Comparison of ENCODE assay signal across 7 cellular contexts in genomic region chr1:223363856-223364684, GRCh38.
DNase-seq lines count a peak whose midpoint lies in the region; ATAC-seq lines count a peak whose summit lies in the region.

Gene SUSD4, minus strand, starts transcription at chr1:223364176. Its CDS starts 751 bp downstream, at chr1:223363425.

- H3K27ac ChIP-seq in iPS-20b (ENCODE audit: low read length) (no peak within 1 kb of the TSS), skin epidermis (peak within 1 kb of the TSS in 5 of 21 experiments; percentile 9 to 62 (median 32))

- 0 out of 2 replicates have a peak, but pooled peaks cover 7% of the 10 kb centered on the region for H3K4me1 ChIP-seq in iPS-20b (ENCODE audit: insufficient read depth, low read length)

- H3K27me3 ChIP-seq in iPS-20b (ENCODE audit: insufficient read depth, low read length), result peaks cover 68% of the 10 kb centered on the region

- no peaks in the 10 kb centered on the region for H3K9me3 ChIP-seq in iPS-20b (ENCODE audit: insufficient read depth, low read depth, low read length)

- H3K36me3 ChIP-seq in iPS-20b (ENCODE audit: insufficient read depth, low read depth, low read length), result no peaks in the 10 kb centered on the region

- ATAC-seq in GM18907 (IDR thresholded peaks at IDR 0.05; ENCODE audit: unreplicated experiment), result peak; percentile 70

- DNase-seq in LoVo (ENCODE audit: low spot score) (peak; percentile 60), T follicular helper cell (ENCODE audit: low read depth) (peak; percentile 47), anterior cingulate cortex (lab: John Stamatoyannopoulos, UW) (peak in 47 of 58 donors; percentile 9 to 84 (median 49)), foreskin melanocyte (no peak)

- H3K4me3 ChIP-seq in iPS-20b (ENCODE audit: low read length), result peak within 1 kb of the TSS; percentile 77
- H3K4me3 ChIP-seq in skin epidermis, result peak within 1 kb of the TSS; percentile 28 to 57 (median 43)

- peak within 1 kb of the TSS; percentile 36; the same call in 1 of the 2 replicates for H3K9ac ChIP-seq in iPS-20b (ENCODE audit: low read depth, low read length)
